ENCODE assay signal across 9 cellular contexts in genomic region chr17:1398028-1398427, GRCh38. TPM values are rescaled to one million over a fixed set of nuclear protein-coding genes. Genes with fewer than 3 reads are reported as not detected.
A peak's percentile ranks its signal among the peaks of the same experiment; 100 is the strongest.
DNase-seq lines count a peak whose midpoint lies in the region; ATAC-seq, FAIRE-seq and TF ChIP-seq lines count a peak whose summit lies in the region.
"Had no signal": no experiment of that assay in that cellular context is flagged by ENCODE, and none has a peak within 500 bp of the region (broad histone marks: within the 10 kb centered on the region; RNA-seq: fewer than 3 reads in every experiment).

No MANE protein-coding gene starts in this region.

- H3K9me2 ChIP-seq in OCI-LY1 (ENCODE audit: low read depth, low read length) = no peaks in the 10 kb centered on the region

- peaks cover 67% of the 10 kb centered on the region for H3K79me2 ChIP-seq in OCI-LY1 (ENCODE audit: insufficient read depth, low read length)

- H3K27me3 Mint-ChIP-seq in Calu3 (ENCODE audit: unreplicated experiment) = no peaks in the 10 kb centered on the region
- no peaks in the 10 kb centered on the region for H3K27me3 Mint-ChIP-seq in endodermal cell (ENCODE audit: insufficient read depth)

- ATAC-seq in pancreas (no peak), GM21529 (IDR thresholded peaks at IDR 0.05; ENCODE audit: unreplicated experiment) (no peak), mucosa of descending colon (no peak)

- no peaks in the 10 kb centered on the region for H4K20me1 ChIP-seq in OCI-LY1 (ENCODE audit: insufficient read depth, low read length)

- H3K4me3 ChIP-seq in OCI-LY1 (ENCODE audit: low read depth, low read length, poor library complexity, severe bottlenecking) (peak overlapping the region; percentile 97), endodermal cell (ENCODE audit: low read length) (peak overlapping the region; percentile 95), pancreas (peak overlapping the region in 3 of 4 donors; percentile 54 to 83 (median 82)), mucosa of descending colon (no peak overlapping the region)

- no peak for DNase-seq in Calu3
- no peak for DNase-seq in endodermal cell
- DNase-seq in pancreas = no peak
- no peak for DNase-seq in stimulated activated CD4-positive, alpha-beta T cell treated with anti-CD3 and anti-CD28 coated beads, Interleukin-4, amount 100 ng/mL, for 24 hours
- no peak for DNase-seq in activated effector memory CD4-positive, alpha-beta T cell treated with Interleukin-2 at 50 U/mL for 16 hours
- no peak for DNase-seq in mucosa of descending colon
- DNase-seq: stimulated activated CD4-positive, alpha-beta T cell treated with anti-CD3 and anti-CD28 coated beads, Interleukin-2, amount 100 ng/mL, for 24 hours had no signal

- H2AFZ ChIP-seq in OCI-LY1 (ENCODE audit: low read length) = no peak overlapping the region

- no peaks in the 10 kb centered on the region for H3F3A ChIP-seq in OCI-LY1 (ENCODE audit: insufficient read depth, low read length)

- peaks cover 37% of the 10 kb centered on the region for H3K36me3 ChIP-seq in OCI-LY1 (ENCODE audit: insufficient read depth, low read length)
- H3K36me3 ChIP-seq in endodermal cell (ENCODE audit: control insufficient read depth, insufficient read depth, low read length) = peaks cover 22% of the 10 kb centered on the region
- no peaks in the 10 kb centered on the region for H3K36me3 ChIP-seq in pancreas
- no peaks in the 10 kb centered on the region for H3K36me3 ChIP-seq in mucosa of descending colon (ENCODE audit: low read depth)

- H3K4me3 Mint-ChIP-seq in Calu3 (ENCODE audit: low read depth, unreplicated experiment) (peak overlapping the region; percentile 98), endodermal cell (peak overlapping the region; percentile 100)

- H3K4me1 Mint-ChIP-seq in Calu3 (ENCODE audit: low read depth, unreplicated experiment) = peaks cover 12% of the 10 kb centered on the region
- H3K4me1 Mint-ChIP-seq in endodermal cell = peaks cover 30% of the 10 kb centered on the region

- CTCF ChIA-PET in Calu3 (lab: Charles Lee) = interaction anchor here (1.4 kb wide), 1 partner anchor 33 kb away, joined by 7 read pairs; no protein-coding TSS in a partner anchor

- peak overlapping the region; percentile 98 for H3K4me2 ChIP-seq in OCI-LY1 (ENCODE audit: low read length)

- H3K9ac ChIP-seq in OCI-LY1 (ENCODE audit: low read length) = peak overlapping the region; percentile 96
- H3K9ac ChIP-seq in endodermal cell (ENCODE audit: extremely low read depth, low read length, poor library complexity, severe bottlenecking) = peak overlapping the region; percentile 98

- no TSS peak for BruUV-seq in Calu3 (replicated peaks; lab: Mats Ljungman, UMichigan)

- no peak for FAIRE-seq in pancreas (lab: Jason Lieb, UNC)

- 0 to 29% methylated on average over 1 to 2 of the region's 2 CpGs for WGBS in endodermal cell (ENCODE audit: insufficient coverage in 1 of 2, insufficient read length in 1 of 2), 2 experiments
- WGBS in pancreas, 2 donors = 4 to 6% methylated on average over 2 of the region's 2 CpGs

- peak overlapping the region; percentile 100 for H3K27ac Mint-ChIP-seq in Calu3 (ENCODE audit: unreplicated experiment)
- H3K27ac Mint-ChIP-seq in endodermal cell = peak overlapping the region; percentile 100

- H3K9me3 Mint-ChIP-seq in Calu3 (ENCODE audit: low read depth, unreplicated experiment) = no peaks in the 10 kb centered on the region
- no peaks in the 10 kb centered on the region for H3K9me3 Mint-ChIP-seq in endodermal cell

- H3K27ac ChIP-seq in OCI-LY1 (ENCODE audit: low read depth, low read length, poor library complexity, severe bottlenecking) = peak overlapping the region; percentile 6
- no peak overlapping the region for H3K27ac ChIP-seq in endodermal cell (ENCODE audit: low read depth, low read length)
- H3K27ac ChIP-seq in pancreas = peak overlapping the region in 2 of 4 donors; percentile 10 to 23

- peaks cover 42% of the 10 kb centered on the region for H3K4me1 ChIP-seq in OCI-LY1 (ENCODE audit: insufficient read depth, low read length, severe bottlenecking)
- H3K4me1 ChIP-seq in endodermal cell (ENCODE audit: control insufficient read depth, insufficient read depth, low read length) = no peaks in the 10 kb centered on the region
- peaks cover 10 to 33% (median 17%) of the 10 kb centered on the region in 3 donors for H3K4me1 ChIP-seq in pancreas
- peaks cover 37% of the 10 kb centered on the region for H3K4me1 ChIP-seq in mucosa of descending colon (ENCODE audit: low read depth)

- intact Hi-C loops in Calu3 (cut with micrococcal nuclease; ENCODE audit: unreplicated experiment) (no loop called here), pancreas (cut with DNase I) (no loop called here), mucosa of descending colon (cut with DNase I, micrococcal nuclease) (no loop called here)

- TF ChIP-seq CTCF in Calu3 (IDR thresholded peaks at IDR 0.05; ENCODE audit: unreplicated experiment) (no peak), OCI-LY1 (IDR thresholded peaks at IDR 0.05; ENCODE audit: low read length) (no peak), endodermal cell (conservative IDR thresholded peaks at IDR 0.05) (no peak), pancreas (IDR thresholded peaks at IDR 0.05) (no peak), mucosa of descending colon (IDR thresholded peaks at IDR 0.05) (no peak)

- peaks cover 48% of the 10 kb centered on the region for H3K36me3 Mint-ChIP-seq in Calu3 (ENCODE audit: insufficient read depth, unreplicated experiment)
- H3K36me3 Mint-ChIP-seq in endodermal cell (ENCODE audit: low read depth) = peaks cover 29% of the 10 kb centered on the region

- no peaks in the 10 kb centered on the region for H3K9me3 ChIP-seq in OCI-LY1 (ENCODE audit: low read length)
- H3K9me3 ChIP-seq in endodermal cell (ENCODE audit: control insufficient read depth, low read length) = no peaks in the 10 kb centered on the region
- no peaks in the 10 kb centered on the region for H3K9me3 ChIP-seq in pancreas
- H3K9me3 ChIP-seq in mucosa of descending colon = no peaks in the 10 kb centered on the region

- H3K27me3 ChIP-seq in OCI-LY1 (ENCODE audit: insufficient read depth, low read length) (no peaks in the 10 kb centered on the region), endodermal cell (ENCODE audit: control insufficient read depth, insufficient read depth, low read length, poor library complexity, severe bottlenecking) (no peaks in the 10 kb centered on the region), pancreas (no peaks in the 10 kb centered on the region)

RNA-seq across cellular contexts. Expression of gene YWHAE, which starts 2.0 kb away (rescaled TPM):
- total RNA-seq in Calu3 (2022) (466 and 504 TPM in 2 replicates), endodermal cell (1,000 to 10,000 TPM; 1,225 to 1,349 TPM), pancreas (100 to 1,000 TPM; 138 to 236 (median 192) TPM), mucosa of descending colon (100 to 1,000 TPM; 370 to 494 (median 380) TPM)
- 1,001 TPM for polyA plus RNA-seq in endodermal cell (2013, experiment 1 of 2)
- polyA plus RNA-seq in endodermal cell (2013, experiment 2 of 2) = 1,057 TPM
- 100 to 1,000 TPM; 131 to 196 TPM for polyA plus RNA-seq in pancreas

RNA-seq across cellular contexts. Expression of gene CRK, which starts 58.0 kb away (rescaled TPM):
- total RNA-seq in Calu3 (2022) (38.9 and 40.0 TPM in 2 replicates), endodermal cell (10 to 100 TPM; 50.5 to 52.3 TPM), pancreas (10 to 100 TPM; 18.1 to 30.8 (median 20.5) TPM), mucosa of descending colon (10 to 100 TPM; 73.9 to 85.3 (median 74.0) TPM)
- 44.9 TPM for polyA plus RNA-seq in endodermal cell (2013, experiment 1 of 2)
- polyA plus RNA-seq in endodermal cell (2013, experiment 2 of 2) = 43.6 TPM
- polyA plus RNA-seq in pancreas = 10 to 100 TPM in 1 of 2 donors, 1 to 10 TPM in 1; 9.8 to 15.3 TPM
